Comparison of ENCODE assay signal across 8 cellular contexts in the genomic region with DNA sequence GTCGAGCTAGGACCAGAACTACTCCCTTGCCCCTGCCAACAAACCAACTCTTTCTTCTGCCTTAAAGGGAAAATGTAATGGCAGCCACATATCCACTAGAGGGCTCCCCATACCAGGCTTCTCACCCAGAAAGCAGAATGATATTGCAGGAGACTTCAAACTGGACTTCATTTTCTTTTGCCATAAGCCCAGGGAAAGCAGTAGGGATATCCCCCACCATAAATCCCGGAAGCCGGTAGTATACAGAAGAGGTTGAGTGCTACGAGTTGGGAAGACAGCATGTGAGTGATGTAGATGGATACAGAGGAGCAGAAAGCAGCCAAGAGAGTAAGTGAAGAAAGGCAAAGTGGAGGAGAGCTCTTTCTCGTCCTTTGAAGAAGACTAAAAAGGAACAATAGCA.
DNase-seq lines count a peak whose midpoint lies in the region; ATAC-seq and TF ChIP-seq lines count a peak whose summit lies in the region.

No MANE protein-coding gene starts in this region.

- DNase-seq in AG08395 (ENCODE audit: low spot score), result peak; percentile 86
- DNase-seq in NCI-H2227 (lab: John Stamatoyannopoulos, UW; ENCODE audit: unreplicated experiment), result peak; percentile 77
- peak; percentile 35 to 49 for DNase-seq in central memory CD8-positive, alpha-beta T cell (ENCODE audit: low spot score in 2 of 2)
- peak; percentile 15 to 16 for DNase-seq in stimulated activated CD4-positive, alpha-beta T cell treated with anti-CD3 and anti-CD28 coated beads, Interleukin-2, amount 100 ng/mL, for 48 hours

- H3K36me3 Mint-ChIP-seq in central memory CD8-positive, alpha-beta T cell (ENCODE audit: insufficient read depth), result no peaks in the 10 kb centered on the region

- H3K27me3 ChIP-seq in layer of hippocampus (ENCODE audit: control insufficient read depth, insufficient read depth, low read length), result no peaks in the 10 kb centered on the region

- peaks cover 6% of the 10 kb centered on the region for H3K9me3 Mint-ChIP-seq in central memory CD8-positive, alpha-beta T cell

- TF ChIP-seq CTCF in VCaP (conservative IDR thresholded peaks at IDR 0.05), result peak; percentile 100

- H3K4me1 Mint-ChIP-seq in central memory CD8-positive, alpha-beta T cell, result no peaks in the 10 kb centered on the region

- no peak overlapping the region for H3K4me3 Mint-ChIP-seq in central memory CD8-positive, alpha-beta T cell

- H3K27ac Mint-ChIP-seq in central memory CD8-positive, alpha-beta T cell (ENCODE audit: low read depth), result no peak overlapping the region

- ATAC-seq in GM21529 (IDR thresholded peaks at IDR 0.05; ENCODE audit: unreplicated experiment) (peak; percentile 70), HG03520 (IDR thresholded peaks at IDR 0.05; ENCODE audit: unreplicated experiment) (no peak)
- ATAC-seq in central memory CD8-positive, alpha-beta T cell (replicated peaks; ENCODE audit: extremely low read depth, poor library complexity, severe bottlenecking), result peak; percentile 36

- peak overlapping the region; percentile 5; the same call in 1 of the 2 replicates for H3K27ac ChIP-seq in VCaP
- H3K27ac ChIP-seq in layer of hippocampus (ENCODE audit: low read depth, low read length), result peak overlapping the region; percentile 0

- peaks cover 18% of the 10 kb centered on the region for H3K27me3 Mint-ChIP-seq in central memory CD8-positive, alpha-beta T cell

Comparison
In these comparisons a context has a peak if more than half of its experiments do, and no peak if none do; other contexts are left out.
1. DNase-seq: peak in every context shown above with its lines; median percentile 86 in AG08395; 77 in NCI-H2227; 42 in central memory CD8-positive, alpha-beta T cell; 16 in stimulated activated CD4-positive, alpha-beta T cell treated with anti-CD3 and anti-CD28 coated beads, Interleukin-2, amount 100 ng/mL, for 48 hours.